Comparison of ENCODE assay signal across 8 cellular contexts in the genomic region with DNA sequence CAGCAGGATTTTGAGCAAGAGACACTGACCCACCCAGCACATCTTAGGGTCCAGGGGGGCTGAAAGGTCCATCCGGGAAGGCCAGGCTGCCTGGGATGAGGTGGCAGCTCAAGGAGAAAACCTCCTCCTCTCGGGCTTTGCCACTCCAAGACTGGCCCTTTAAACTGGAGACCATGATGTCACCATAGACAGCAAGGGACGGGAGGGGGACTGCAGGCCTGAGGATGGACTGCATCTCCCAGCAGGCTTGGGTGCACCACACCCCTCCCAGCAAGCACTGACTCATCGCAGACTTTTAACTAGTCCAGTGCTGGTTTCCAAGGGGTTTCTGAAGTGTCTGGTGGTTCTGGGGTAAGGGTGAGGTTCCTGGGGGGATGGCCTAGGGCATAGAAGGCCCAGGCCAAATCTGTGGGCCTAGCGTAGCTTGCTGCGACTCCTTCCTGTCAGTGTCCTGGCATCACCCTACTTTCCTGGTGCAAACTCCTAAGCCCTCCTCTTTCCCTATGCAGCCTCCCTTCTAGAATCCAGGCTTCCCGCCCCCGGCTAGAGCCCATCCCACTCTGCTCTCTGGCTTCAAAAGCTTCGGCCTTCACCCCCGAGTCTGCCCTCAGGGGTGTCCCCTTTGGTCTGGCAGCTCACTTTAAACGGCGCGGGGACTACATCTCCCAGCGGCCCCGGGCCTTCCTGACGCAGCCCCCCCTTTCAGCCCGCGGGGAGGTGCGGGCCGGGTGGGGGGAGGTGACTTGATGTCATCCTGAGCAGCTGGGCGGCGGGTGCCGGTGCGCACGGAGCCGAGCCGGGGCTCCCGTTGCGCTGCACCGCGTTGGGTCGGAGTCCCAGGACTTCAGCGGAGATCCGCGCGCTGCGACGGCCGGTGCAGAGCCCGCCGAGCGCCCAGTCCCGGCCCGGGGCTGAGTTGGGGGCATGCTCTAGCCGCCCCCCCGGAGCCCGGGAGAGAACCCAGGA. TPM values are rescaled to one million over a fixed set of nuclear protein-coding genes. Genes with fewer than 3 reads are reported as not detected.
DNase-seq lines count a peak whose midpoint lies in the region; ATAC-seq, FAIRE-seq and TF ChIP-seq lines count a peak whose summit lies in the region.

A gene (plus strand): TSS at position 746 of the 966 bp plus-strand sequence. CDS start 1,046 bp downstream, outside the sequence.

- H3K9me3 ChIP-seq in ascending aorta (no peaks in the 10 kb centered on the region), right cardiac atrium (ENCODE audit: control insufficient read depth, low read length) (no peaks in the 10 kb centered on the region), psoas muscle (no peaks in the 10 kb centered on the region)

- H3K27ac ChIP-seq in ascending aorta (peak within 1 kb of the TSS; percentile 89 to 96), right cardiac atrium (ENCODE audit: low read length) (peak within 1 kb of the TSS; percentile 96), psoas muscle (peak within 1 kb of the TSS; percentile 97)

- intact Hi-C loops in ascending aorta (cut with DNase I), result loop anchor here (1.0 to 5.0 kb wide), 3 partner anchors 48 to 103 kb away; a partner anchor contains a TSS
- intact Hi-C loops in right cardiac atrium (cut with DNase I), result loop anchor here in 1 of 4 donors (10.0 kb wide), 1 partner anchor 91 kb away; a partner anchor contains a TSS
- intact Hi-C loops in psoas muscle (cut with DNase I), result no loop called here

- peak within 1 kb of the TSS; percentile 91 to 97 for H3K4me3 ChIP-seq in ascending aorta
- peak within 1 kb of the TSS; percentile 75 for H3K4me3 ChIP-seq in right cardiac atrium (ENCODE audit: low read length)
- peak within 1 kb of the TSS; percentile 99 for H3K4me3 ChIP-seq in psoas muscle

- DNase-seq in NCI-H2029 (lab: John Stamatoyannopoulos, UW) (peak; percentile 87), T-helper 22 cell (ENCODE audit: low read depth) (peak; percentile 90), ascending aorta (ENCODE audit: low spot score in 2 of 2) (peak; percentile 92 to 98), right cardiac atrium (peak; percentile 94 to 98 (median 97)), psoas muscle (peak; percentile 95 to 96), urothelium cell line (ENCODE audit: low spot score) (peak; percentile 98)

- peak; percentile 66 for FAIRE-seq in urothelium cell line (lab: Jason Lieb, UNC)

- peaks cover 3 to 25% of the 10 kb centered on the region in 2 donors for H3K36me3 ChIP-seq in ascending aorta
- H3K36me3 ChIP-seq in psoas muscle (ENCODE audit: insufficient read depth in 1 of 2, low read depth in 1 of 2), result peaks cover 2 to 30% of the 10 kb centered on the region in 2 donors

- TF ChIP-seq CTCF in ascending aorta (IDR thresholded peaks at IDR 0.05) (no peak), psoas muscle (IDR thresholded peaks at IDR 0.05) (no peak)

- H3K4me1 ChIP-seq in ascending aorta, result peaks cover 10 to 21% of the 10 kb centered on the region in 2 donors
- H3K4me1 ChIP-seq in right cardiac atrium (ENCODE audit: control insufficient read depth, insufficient read depth, low read length), result no peaks in the 10 kb centered on the region
- H3K4me1 ChIP-seq in psoas muscle, result peaks cover 17% of the 10 kb centered on the region

- under 1% methylated on average over 47 of the region's 47 CpGs for WGBS in right cardiac atrium
- WGBS in psoas muscle, 3 donors, result 0 to 1% (median 1%) methylated on average over 35 to 47 of the region's 47 CpGs

- H3K27me3 ChIP-seq in ascending aorta (no peaks in the 10 kb centered on the region), right cardiac atrium (ENCODE audit: control insufficient read depth, insufficient read depth) (no peaks in the 10 kb centered on the region), psoas muscle (ENCODE audit: insufficient read depth in 3 of 3, low read length in 2 of 3) (no peaks in the 10 kb centered on the region)

- ATAC-seq in GM18502 (IDR thresholded peaks at IDR 0.05; ENCODE audit: poor library complexity, unreplicated experiment) (peak; percentile 83), HG02981 (IDR thresholded peaks at IDR 0.05; ENCODE audit: unreplicated experiment) (peak; percentile 81), right cardiac atrium (peak; percentile 96 to 97), psoas muscle (peak; percentile 96 to 97 (median 97))

RNA-seq across cellular contexts. Expression of the gene that starts here (rescaled TPM):
- total RNA-seq in ascending aorta (115 TPM), right cardiac atrium (10 to 100 TPM; 21.7 to 28.0 (median 24.6) TPM), psoas muscle (10 to 100 TPM; 13.2 to 21.9 (median 18.1) TPM)
- polyA plus RNA-seq in right cardiac atrium (28.9 TPM), psoas muscle (10 to 100 TPM; 14.9 to 36.1 (median 16.8) TPM)

Comparison
In these comparisons a context has a peak if more than half of its experiments do, and no peak if none do; other contexts are left out.
1. Peak in every context shown above with its lines: DNase-seq, ATAC-seq, H3K4me3 ChIP-seq and H3K27ac ChIP-seq.